12 cellular contexts compared by ENCODE assay signal in the genomic region with DNA sequence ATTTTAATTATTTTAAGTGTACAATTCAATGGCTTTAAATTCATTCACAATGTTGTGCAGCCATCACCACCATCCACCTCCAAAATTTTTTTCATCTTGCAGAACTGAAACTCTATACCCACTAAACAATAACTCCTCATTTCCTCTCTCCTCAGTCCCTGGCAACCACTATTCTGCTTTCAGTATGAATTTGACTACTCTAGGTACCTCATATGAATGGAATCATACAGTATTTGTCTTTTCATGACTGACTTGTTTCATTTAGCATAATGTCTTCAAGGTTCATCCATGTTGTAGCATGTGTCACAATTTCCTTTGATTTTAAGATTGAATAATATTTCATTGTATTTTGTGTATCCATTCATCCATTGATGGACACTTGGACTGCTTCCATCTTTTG. TPM values are rescaled to one million over a fixed set of nuclear protein-coding genes. Genes with fewer than 3 reads are reported as not detected.
DNase-seq lines count a peak whose midpoint lies in the region; ATAC-seq and TF ChIP-seq lines count a peak whose summit lies in the region.
"Had no signal": no experiment of that assay in that cellular context is flagged by ENCODE, and none has a peak within 500 bp of the region (broad histone marks: within the 10 kb centered on the region; RNA-seq: fewer than 3 reads in every experiment).

No MANE protein-coding gene starts in this region.

- H3K27ac ChIP-seq in neural progenitor cell (no peak overlapping the region), vagina (no peak overlapping the region)
- H3K27ac ChIP-seq: Peyer's patch had no signal

- ATAC-seq in GM19324 (IDR thresholded peaks at IDR 0.05; ENCODE audit: low FRiP score, unreplicated experiment) (peak; percentile 96), HG02840 (IDR thresholded peaks at IDR 0.05; ENCODE audit: low FRiP score, unreplicated experiment) (peak; percentile 98), HG03565 (IDR thresholded peaks at IDR 0.05; ENCODE audit: unreplicated experiment) (peak; percentile 100)

- H3K36me3 Mint-ChIP-seq in neural progenitor cell = peaks cover 4% of the 10 kb centered on the region
- H3K36me3 Mint-ChIP-seq: type B pancreatic cell had no signal

- peak; percentile 64 for DNase-seq in GM12865 (ENCODE audit: low read depth)
- no peak for DNase-seq in neural progenitor cell (ENCODE audit: low spot score)
- DNase-seq in vagina (ENCODE audit: extremely low spot score in 2 of 2) = no peak
- no peak for DNase-seq in HuH-7 (ENCODE audit: low spot score)
- DNase-seq in lower leg skin (ENCODE audit: low spot score in 2 of 2) = no peak
- DNase-seq: Karpas-422; Peyer's patch; stimulated activated CD4-positive, alpha-beta T cell treated with anti-CD3 and anti-CD28 coated beads, Interleukin-2, amount 100 ng/mL, for 48 hours had no signal

- H3K9me3 Mint-ChIP-seq in neural progenitor cell = no peaks in the 10 kb centered on the region
- H3K9me3 Mint-ChIP-seq: type B pancreatic cell had no signal

- H3K36me3 ChIP-seq in neural progenitor cell (no peaks in the 10 kb centered on the region), vagina (no peaks in the 10 kb centered on the region)
- H3K36me3 ChIP-seq: Peyer's patch had no signal

- no peak overlapping the region for H3K9ac ChIP-seq in neural progenitor cell

- H3K9me3 ChIP-seq in neural progenitor cell (ENCODE audit: low read depth) (no peaks in the 10 kb centered on the region), vagina (no peaks in the 10 kb centered on the region)
- H3K9me3 ChIP-seq: Peyer's patch had no signal

- H3K4me3 Mint-ChIP-seq in neural progenitor cell = no peak overlapping the region
- H3K4me3 Mint-ChIP-seq: type B pancreatic cell had no signal

- peaks cover 3% of the 10 kb centered on the region for H3K27me3 Mint-ChIP-seq in neural progenitor cell (ENCODE audit: insufficient read depth, low read depth)
- H3K27me3 Mint-ChIP-seq: type B pancreatic cell had no signal

- H3K4me2 ChIP-seq in neural progenitor cell = no peak overlapping the region

- no peaks in the 10 kb centered on the region for H3K4me1 ChIP-seq in neural progenitor cell
- no peaks in the 10 kb centered on the region for H3K4me1 ChIP-seq in vagina
- H3K4me1 ChIP-seq: Peyer's patch had no signal

- no peak for TF ChIP-seq CTCF in GM12865 (IDR thresholded peaks at IDR 0.05; ENCODE audit: insufficient read depth, low read depth, low read length, missing control alignments)
- no peak for TF ChIP-seq CTCF in neural progenitor cell (IDR thresholded peaks at IDR 0.05)
- TF ChIP-seq CTCF in vagina (IDR thresholded peaks at IDR 0.05) = no peak
- TF ChIP-seq CTCF in lower leg skin (IDR thresholded peaks at IDR 0.05) = no peak

- no peak overlapping the region for H2AFZ ChIP-seq in neural progenitor cell (replicated peaks)

- H4K20me1 ChIP-seq in neural progenitor cell (ENCODE audit: low read depth) = no peaks in the 10 kb centered on the region

- no peaks in the 10 kb centered on the region for H3K4me1 Mint-ChIP-seq in neural progenitor cell

- H3K4me3 ChIP-seq in GM12865 (ENCODE audit: low read depth, low read length) = no peak overlapping the region
- H3K4me3 ChIP-seq in neural progenitor cell = no peak overlapping the region
- H3K4me3 ChIP-seq in vagina = no peak overlapping the region
- H3K4me3 ChIP-seq in lower leg skin (ENCODE audit: low read depth, poor library complexity, severe bottlenecking) = no peak overlapping the region
- H3K4me3 ChIP-seq: Peyer's patch had no signal

- H3K27me3 ChIP-seq in neural progenitor cell = no peaks in the 10 kb centered on the region
- no peaks in the 10 kb centered on the region for H3K27me3 ChIP-seq in vagina
- H3K27me3 ChIP-seq: Peyer's patch had no signal

- no peak overlapping the region for H3K27ac Mint-ChIP-seq in neural progenitor cell
- H3K27ac Mint-ChIP-seq: type B pancreatic cell had no signal

- no peaks in the 10 kb centered on the region for H3F3A ChIP-seq in neural progenitor cell (ENCODE audit: low read depth)

- intact Hi-C loops in vagina (cut with DNase I) = no loop called here
- intact Hi-C loops in lower leg skin (cut with DNase I; ENCODE audit: low total_unique reads) = no loop called here

- H3K79me2 ChIP-seq in neural progenitor cell (ENCODE audit: low read depth) = no peaks in the 10 kb centered on the region

- TF ChIP-seq POLR2A in vagina (IDR thresholded peaks at IDR 0.05) (no peak), lower leg skin (IDR thresholded peaks at IDR 0.05) (no peak)

RNA-seq across cellular contexts. Expression of a gene that starts 46.9 kb away (rescaled TPM):
- total RNA-seq in neural progenitor cell (ENCODE audit: low replicate concordance) (63.6 and 77.6 TPM in 2 replicates), vagina (2.2 TPM), lower leg skin (1 to 10 TPM in 2 of 4 donors, under 1 TPM in 2; 0.39 to 1.8 (median 0.99) TPM)

RNA-seq across cellular contexts. Expression of a gene that starts 47.0 kb away (rescaled TPM):
- 27.7 and 34.7 TPM in 2 replicates for total RNA-seq in neural progenitor cell (ENCODE audit: low replicate concordance)
- total RNA-seq in vagina = 33.4 TPM
- total RNA-seq in lower leg skin = 10 to 100 TPM; 19.9 to 35.3 (median 33.2) TPM

RNA-seq across cellular contexts. Expression of a gene that starts 54.8 kb away (rescaled TPM):
- total RNA-seq in neural progenitor cell (ENCODE audit: low replicate concordance) (not detected in 2 replicates), vagina (not detected), lower leg skin (not detected)
- total RNA-seq: Peyer's patch had no signal

Comparison
In these comparisons a context has a peak if more than half of its experiments do, and no peak if none do; other contexts are left out.
1. RNA of a gene that starts 46.9 kb away (total RNA-seq): 63.6 to 77.6 TPM in neural progenitor cell; 2.2 TPM in vagina (single experiment) and 0.39 to 1.8 TPM in lower leg skin; every median in the first group is over 10 times any median in the second.
2. Peak in every context shown above with its lines, with median percentiles within 50 percentile points of each other: ATAC-seq.